15 cellular contexts compared by ENCODE assay signal in the genomic region with DNA sequence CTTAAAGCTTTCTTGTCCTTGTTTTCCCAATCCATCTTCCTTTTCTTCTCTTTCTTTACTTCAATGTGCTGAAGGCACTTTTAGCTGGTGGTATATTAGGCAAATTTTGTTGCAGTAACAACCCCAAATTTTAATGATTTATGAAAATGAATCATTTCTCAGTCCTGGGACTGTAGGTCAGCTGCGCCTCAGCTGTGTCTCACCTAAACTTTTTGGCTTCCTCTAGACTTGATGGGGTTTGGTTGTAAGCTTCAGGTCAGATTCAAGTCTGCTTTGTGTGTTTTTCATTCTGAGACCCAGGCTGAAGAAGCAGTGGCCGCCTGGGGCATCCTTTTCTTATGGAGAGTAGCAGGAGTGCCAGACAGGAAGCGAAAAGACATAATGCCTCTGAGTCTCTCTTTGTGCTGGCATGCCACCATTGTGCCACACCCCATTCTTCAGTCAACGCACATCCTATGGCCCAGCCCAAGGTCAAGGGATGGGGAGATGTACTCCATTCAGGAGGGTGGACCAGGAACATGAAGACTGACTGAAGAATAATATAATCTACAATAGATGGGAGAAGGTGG. TPM values are rescaled to one million over a fixed set of nuclear protein-coding genes. Genes with fewer than 3 reads are reported as not detected.
DNase-seq lines count a peak whose midpoint lies in the region; ATAC-seq and TF ChIP-seq lines count a peak whose summit lies in the region.
"Had no signal": no experiment of that assay in that cellular context is flagged by ENCODE, and none has a peak within 500 bp of the region (broad histone marks: within the 10 kb centered on the region; RNA-seq: fewer than 3 reads in every experiment).

No MANE protein-coding gene starts in this region.

- no peaks in the 10 kb centered on the region for H3K79me2 ChIP-seq in neural progenitor cell (ENCODE audit: low read depth)
- H3K79me2 ChIP-seq: parathyroid adenoma had no signal

- no peaks in the 10 kb centered on the region for H4K20me1 ChIP-seq in neural progenitor cell (ENCODE audit: low read depth)

- H3K9ac ChIP-seq in neural progenitor cell, result no peak overlapping the region
- H3K9ac ChIP-seq: parathyroid adenoma had no signal

- TF ChIP-seq CTCF in neural progenitor cell (IDR thresholded peaks at IDR 0.05), result no peak

- DNase-seq in RPMI7951 (ENCODE audit: low read depth), result peak; percentile 34
- DNase-seq in neural progenitor cell (ENCODE audit: low spot score), result no peak
- DNase-seq in SKM-1 (lab: John Stamatoyannopoulos, UW; ENCODE audit: unreplicated experiment), result no peak
- DNase-seq in DMS153 (lab: John Stamatoyannopoulos, UW), result no peak
- no peak for DNase-seq in DMS79 (lab: John Stamatoyannopoulos, UW)
- DNase-seq: activated naive CD4-positive, alpha-beta T cell treated with anti-CD3 and anti-CD28 coated beads, Interleukin-2, amount 10 ng/mL, durations not matched to agents 7 days and 5 days; CD4-positive, alpha-beta T cell; NCI-H1436; NCI-H774 had no signal

- H3K36me3 Mint-ChIP-seq in neural progenitor cell, result no peaks in the 10 kb centered on the region
- H3K36me3 Mint-ChIP-seq: activated naive CD4-positive, alpha-beta T cell treated with anti-CD3 and anti-CD28 coated beads, Interleukin-2, amount 10 ng/mL, durations not matched to agents 7 days and 5 days had no signal

- peaks cover 5% of the 10 kb centered on the region for H3K27me3 ChIP-seq in neural progenitor cell
- H3K27me3 ChIP-seq: breast epithelium had no signal

- no peak overlapping the region for H3K4me3 ChIP-seq in neural progenitor cell
- H3K4me3 ChIP-seq: breast epithelium, smooth muscle cell had no signal

- peak; percentile 27 for ATAC-seq in GM19035 (IDR thresholded peaks at IDR 0.05; ENCODE audit: unreplicated experiment)
- peak; percentile 38 for ATAC-seq in HG03108 (IDR thresholded peaks at IDR 0.05; ENCODE audit: unreplicated experiment)

- peak overlapping the region; percentile 10 for H3K4me3 Mint-ChIP-seq in neural progenitor cell
- H3K4me3 Mint-ChIP-seq: activated naive CD4-positive, alpha-beta T cell treated with anti-CD3 and anti-CD28 coated beads, Interleukin-2, amount 10 ng/mL, durations not matched to agents 7 days and 5 days; CD4-positive, alpha-beta T cell; mesothelial cell of epicardium had no signal

- peaks cover 30% of the 10 kb centered on the region for H3K4me1 Mint-ChIP-seq in neural progenitor cell
- H3K4me1 Mint-ChIP-seq: mesothelial cell of epicardium had no signal

- no peak overlapping the region for H3K27ac ChIP-seq in neural progenitor cell
- H3K27ac ChIP-seq: breast epithelium, parathyroid adenoma had no signal

- peaks cover 4% of the 10 kb centered on the region for H3K27me3 Mint-ChIP-seq in neural progenitor cell (ENCODE audit: insufficient read depth, low read depth)
- H3K27me3 Mint-ChIP-seq: CD4-positive, alpha-beta T cell had no signal

- H3K36me3 ChIP-seq in neural progenitor cell, result no peaks in the 10 kb centered on the region
- H3K36me3 ChIP-seq: breast epithelium had no signal

- H3F3A ChIP-seq in neural progenitor cell (ENCODE audit: low read depth), result peaks cover 8% of the 10 kb centered on the region

- no peaks in the 10 kb centered on the region for H3K9me3 ChIP-seq in neural progenitor cell (ENCODE audit: low read depth)
- H3K9me3 ChIP-seq: breast epithelium had no signal

- peaks cover 11% of the 10 kb centered on the region for H3K4me1 ChIP-seq in neural progenitor cell
- H3K4me1 ChIP-seq: breast epithelium, parathyroid adenoma had no signal

- no peak overlapping the region for H2AFZ ChIP-seq in neural progenitor cell (replicated peaks)
- H2AFZ ChIP-seq: parathyroid adenoma had no signal

- peaks cover 2% of the 10 kb centered on the region for H3K9me3 Mint-ChIP-seq in neural progenitor cell
- H3K9me3 Mint-ChIP-seq: activated naive CD4-positive, alpha-beta T cell treated with anti-CD3 and anti-CD28 coated beads, Interleukin-2, amount 10 ng/mL, durations not matched to agents 7 days and 5 days had no signal

- no peak overlapping the region for H3K4me2 ChIP-seq in neural progenitor cell
- H3K4me2 ChIP-seq: smooth muscle cell had no signal

- H3K27ac Mint-ChIP-seq in neural progenitor cell, result no peak overlapping the region
- H3K27ac Mint-ChIP-seq: activated naive CD4-positive, alpha-beta T cell treated with anti-CD3 and anti-CD28 coated beads, Interleukin-2, amount 10 ng/mL, durations not matched to agents 7 days and 5 days; CD4-positive, alpha-beta T cell; mesothelial cell of epicardium had no signal

RNA-seq across cellular contexts. Expression of gene CD83, which starts 28.9 kb away (rescaled TPM):
- total RNA-seq in RPMI7951 (2014; rRNA removed; shearing (Covaris generic)), result 12.8 and 14.9 TPM in 2 replicates
- total RNA-seq in neural progenitor cell (ENCODE audit: low replicate concordance), result 0.80 and 1.5 TPM in 2 replicates
